In the genomic region with DNA sequence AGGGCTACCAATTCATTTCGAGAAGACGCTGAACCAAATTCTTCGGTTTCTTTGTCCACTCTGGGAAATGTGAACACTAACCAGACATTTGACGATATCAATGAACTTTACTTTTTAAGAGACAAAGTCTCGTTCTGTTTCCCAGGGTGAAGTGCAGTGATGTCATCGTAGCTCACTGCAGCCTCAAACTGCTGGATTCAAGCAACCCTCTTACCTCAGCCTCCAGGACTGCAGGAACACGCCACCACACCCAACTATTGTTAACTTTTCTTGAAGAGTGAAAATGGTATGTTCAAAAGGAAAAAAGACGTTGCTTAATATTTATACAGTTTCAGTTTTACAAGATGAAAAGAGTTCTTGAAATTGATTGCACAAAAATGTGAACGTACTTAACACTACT, we compare ENCODE assay signal across 10 cellular contexts. TPM values are rescaled to one million over a fixed set of nuclear protein-coding genes. Genes with fewer than 3 reads are reported as not detected.
DNase-seq lines count a peak whose midpoint lies in the region; ATAC-seq and TF ChIP-seq lines count a peak whose summit lies in the region.
"Had no signal": no experiment of that assay in that cellular context is flagged by ENCODE, and none has a peak within 500 bp of the region (broad histone marks: within the 10 kb centered on the region; RNA-seq: fewer than 3 reads in every experiment).

No MANE protein-coding gene starts in this region.

- peaks cover 23% of the 10 kb centered on the region for H3K36me3 Mint-ChIP-seq in HFFc6 (ENCODE audit: low read depth)
- no peaks in the 10 kb centered on the region for H3K36me3 Mint-ChIP-seq in activated naive CD8-positive, alpha-beta T cell treated with anti-CD3 and anti-CD28 coated beads, Interleukin-2, amount 50 U/mL, for 24 hours (ENCODE audit: low read depth)

- H3K27ac Mint-ChIP-seq in HFFc6 = peak overlapping the region; percentile 94
- H3K27ac Mint-ChIP-seq in activated naive CD8-positive, alpha-beta T cell treated with anti-CD3 and anti-CD28 coated beads, Interleukin-2, amount 50 U/mL, for 24 hours = peak overlapping the region; percentile 14
- H3K27ac Mint-ChIP-seq: CD4-positive, alpha-beta T cell had no signal

- DNase-seq in ACHN (peak; percentile 83), HFFc6 (no peak), islet precursor cell (peak; percentile 81), AG20443 (ENCODE audit: low spot score) (no peak), putamen (ENCODE audit: low spot score) (no peak)
- DNase-seq in activated naive CD8-positive, alpha-beta T cell treated with anti-CD3 and anti-CD28 coated beads, Interleukin-2, amount 50 U/mL, for 24 hours = no peak
- DNase-seq: CD4-positive, alpha-beta T cell; nucleus accumbens had no signal

- peak overlapping the region; percentile 70 for H3K4me3 Mint-ChIP-seq in HFFc6
- no peak overlapping the region for H3K4me3 Mint-ChIP-seq in activated naive CD8-positive, alpha-beta T cell treated with anti-CD3 and anti-CD28 coated beads, Interleukin-2, amount 50 U/mL, for 24 hours
- H3K4me3 Mint-ChIP-seq: CD4-positive, alpha-beta T cell had no signal

- no peaks in the 10 kb centered on the region for H3K9me3 Mint-ChIP-seq in HFFc6
- H3K9me3 Mint-ChIP-seq in activated naive CD8-positive, alpha-beta T cell treated with anti-CD3 and anti-CD28 coated beads, Interleukin-2, amount 50 U/mL, for 24 hours = no peaks in the 10 kb centered on the region
- H3K9me3 Mint-ChIP-seq: CD4-positive, alpha-beta T cell had no signal

- ATAC-seq in activated naive CD8-positive, alpha-beta T cell treated with anti-CD3 and anti-CD28 coated beads, Interleukin-2, amount 50 U/mL, for 24 hours = no peak
- no peak for ATAC-seq in HG03039 (IDR thresholded peaks at IDR 0.05; ENCODE audit: unreplicated experiment)
- no peak for ATAC-seq in GM18870 (IDR thresholded peaks at IDR 0.05; ENCODE audit: unreplicated experiment)

- in situ Hi-C loops in ACHN (cut with HindIII; ENCODE audit: low pct_ligation_motif_present, low pct_unique_long_range_greater_than_20kb, low sequenced_read_pairs) = no loop called here

- TF ChIP-seq CTCF in HFFc6 (IDR thresholded peaks at IDR 0.05) = no peak

- H3K27me3 Mint-ChIP-seq in HFFc6 (ENCODE audit: insufficient read depth) = no peaks in the 10 kb centered on the region
- peaks cover 21% of the 10 kb centered on the region for H3K27me3 Mint-ChIP-seq in activated naive CD8-positive, alpha-beta T cell treated with anti-CD3 and anti-CD28 coated beads, Interleukin-2, amount 50 U/mL, for 24 hours

- H3K4me1 Mint-ChIP-seq in HFFc6 (ENCODE audit: low read depth) = peaks cover 98% of the 10 kb centered on the region
- H3K4me1 Mint-ChIP-seq in activated naive CD8-positive, alpha-beta T cell treated with anti-CD3 and anti-CD28 coated beads, Interleukin-2, amount 50 U/mL, for 24 hours = peaks cover 61% of the 10 kb centered on the region

RNA-seq across cellular contexts. Expression of gene MB21D2, which starts 30.6 kb away (rescaled TPM):
- 10 to 100 TPM; 17.2 to 20.9 (median 19.5) TPM for total RNA-seq in HFFc6 (2021; fragmentation: NEBNext Ultra II Directional; extraction: Animal tissue kit (Norgen Biotek cat#: 25700))

Comparison
In these comparisons a context has a peak if more than half of its experiments do, and no peak if none do; other contexts are left out.
1. DNase-seq: peak in ACHN (single experiment) and islet precursor cell (single experiment); none in HFFc6 (single experiment), activated naive CD8-positive, alpha-beta T cell treated with anti-CD3 and anti-CD28 coated beads, Interleukin-2, amount 50 U/mL, for 24 hours (single experiment), AG20443 (single experiment) and putamen (single experiment).